8 cellular contexts compared by ENCODE assay signal in genomic region chr14:59918824-59919581, GRCh38. TPM values are rescaled to one million over a fixed set of nuclear protein-coding genes. Genes with fewer than 3 reads are reported as not detected.
DNase-seq lines count a peak whose midpoint lies in the region; ATAC-seq lines count a peak whose summit lies in the region.

No MANE protein-coding gene starts in this region.

- DNase-seq in A172 (ENCODE audit: low spot score) (peak; percentile 14), GM03348 (ENCODE audit: low spot score) (peak; percentile 46), OCI-M1 (lab: John Stamatoyannopoulos, UW) (peak; percentile 48), cerebellum (ENCODE audit: low spot score) (peak; percentile 58), kidney tubule cell (ENCODE audit: low spot score) (peak; percentile 32), GOT3 (lab: John Stamatoyannopoulos, UW) (no peak)
- peak; percentile 18 for DNase-seq in stimulated activated naive CD8-positive, alpha-beta T cell treated with anti-CD3 and anti-CD28 coated beads, Interleukin-15, Interleukin-2, amounts not matched to agents 100 U/mL and 50 U/mL, for 24 hours

- ATAC-seq in HG03439 (IDR thresholded peaks at IDR 0.05; ENCODE audit: unreplicated experiment): peak; percentile 54
- ATAC-seq in stimulated activated naive CD8-positive, alpha-beta T cell treated with anti-CD3 and anti-CD28 coated beads, Interleukin-15, Interleukin-2, amounts not matched to agents 100 U/mL and 50 U/mL, for 24 hours: no peak

RNA-seq across cellular contexts. Expression of gene LRRC9, which starts 0.9 kb away (rescaled TPM):
- not detected in 2 replicates for total RNA-seq in A172 (2014; rRNA removed; shearing (Covaris generic))
- 6.9 TPM for total RNA-seq in cerebellum

RNA-seq across cellular contexts. Expression of gene RTN1, which starts 48.4 kb away (rescaled TPM):
- total RNA-seq in A172 (2014; rRNA removed; shearing (Covaris generic)): 7.0 and 7.9 TPM in 2 replicates
- total RNA-seq in cerebellum: 527 TPM

Comparison
In these comparisons a context has a peak if more than half of its experiments do, and no peak if none do; other contexts are left out.
1. RNA of gene RTN1, which starts 48.4 kb away (total RNA-seq): 527 TPM in cerebellum (single experiment); 7.0 to 7.9 TPM in A172; every median in the first group is over 10 times any median in the second.